26 cellular contexts compared by ENCODE assay signal in the genomic region with DNA sequence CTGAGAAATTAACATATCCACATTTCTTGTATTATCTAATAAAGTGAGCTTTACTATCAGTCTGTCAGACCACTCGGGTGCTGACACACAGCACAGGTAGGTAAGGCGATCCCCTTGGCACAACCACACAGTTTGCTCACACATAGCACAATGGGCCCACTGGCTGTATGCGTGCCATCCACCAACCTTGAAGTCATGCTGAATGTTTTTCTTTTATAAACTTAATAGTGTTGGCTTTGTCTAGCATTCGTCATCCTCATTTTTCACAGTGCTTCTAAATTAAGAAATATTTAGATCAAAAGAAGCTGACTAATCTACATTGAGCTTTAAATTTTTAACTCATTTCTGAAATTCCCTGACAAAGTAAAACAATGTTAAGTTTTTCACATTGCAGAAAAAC. TPM values are rescaled to one million over a fixed set of nuclear protein-coding genes. Genes with fewer than 3 reads are reported as not detected.
DNase-seq lines count a peak whose midpoint lies in the region; ATAC-seq and TF ChIP-seq lines count a peak whose summit lies in the region.
"Had no signal": no experiment of that assay in that cellular context is flagged by ENCODE, and none has a peak within 500 bp of the region (broad histone marks: within the 10 kb centered on the region; RNA-seq: fewer than 3 reads in every experiment).

No MANE protein-coding gene starts in this region.

- H3K27me3 ChIP-seq in RWPE2 (ENCODE audit: insufficient read depth, poor library complexity, severe bottlenecking) (no peaks in the 10 kb centered on the region), stomach (no peaks in the 10 kb centered on the region)
- H3K27me3 ChIP-seq: BLaER1 treated with 17β-estradiol and CSF1 and Interleukin-3, amounts not matched to agents 10 nM and 100 nM; left lung; transverse colon had no signal

- H3K27ac ChIP-seq in RWPE2 (ENCODE audit: poor library complexity, severe bottlenecking) = no peak overlapping the region
- no peak overlapping the region for H3K27ac ChIP-seq in stomach
- H3K27ac ChIP-seq: BLaER1 treated with 17β-estradiol and CSF1 and Interleukin-3, amounts not matched to agents 10 nM and 100 nM; heart right ventricle; HL-60; left lung; prostate gland; SK-N-MC; transverse colon had no signal

- intact Hi-C loops in stomach (cut with DNase I; ENCODE audit: low total_unique reads) = loop anchor here (5.0 kb wide), 1 partner anchor 291 kb away; no protein-coding TSS in a partner anchor

- H3K4me3 ChIP-seq in RWPE2 (ENCODE audit: severe bottlenecking) = no peak overlapping the region
- no peak overlapping the region for H3K4me3 ChIP-seq in stomach
- H3K4me3 ChIP-seq: BLaER1 treated with 17β-estradiol and CSF1 and Interleukin-3, amounts not matched to agents 10 nM and 100 nM; heart right ventricle; left lung; prostate gland; SK-N-MC; transverse colon had no signal

- H3K36me3 ChIP-seq in RWPE2 (ENCODE audit: low read depth) = no peaks in the 10 kb centered on the region
- H3K36me3 ChIP-seq in stomach = no peaks in the 10 kb centered on the region
- H3K36me3 ChIP-seq: BLaER1 treated with 17β-estradiol and CSF1 and Interleukin-3, amounts not matched to agents 10 nM and 100 nM; heart right ventricle; left lung; prostate gland; transverse colon had no signal

- H3K4me1 ChIP-seq in RWPE2 (ENCODE audit: insufficient read depth, poor library complexity, severe bottlenecking) = no peaks in the 10 kb centered on the region
- H3K4me1 ChIP-seq in stomach = peaks cover 0 to 4% (median 0%) of the 10 kb centered on the region in 4 donors
- H3K4me1 ChIP-seq: left lung, prostate gland, transverse colon had no signal

- no peaks in the 10 kb centered on the region for H3K9me3 ChIP-seq in RWPE2 (ENCODE audit: severe bottlenecking)
- H3K9me3 ChIP-seq in stomach = no peaks in the 10 kb centered on the region
- H3K9me3 ChIP-seq: BLaER1 treated with 17β-estradiol and CSF1 and Interleukin-3, amounts not matched to agents 10 nM and 100 nM; heart right ventricle; left lung; prostate gland; transverse colon had no signal

- WGBS in stomach, 5 donors = 61 to 71% (median 68%) methylated on average over 4 of the region's 4 CpGs

- TF ChIP-seq POLR2A in stomach (IDR thresholded peaks at IDR 0.05) = no peak

- DNase-seq in GM04503 (ENCODE audit: low read depth) (peak; percentile 12), RWPE2 (ENCODE audit: low spot score) (no peak), epidermal melanocyte (ENCODE audit: insufficient read length, low spot score) (peak; percentile 29), stromal cell of bone marrow (ENCODE audit: low read depth) (peak; percentile 8), DMS153 treated with DMSO at 0.1 percent for 48 hours (lab: John Stamatoyannopoulos, UW; ENCODE audit: unreplicated experiment) (no peak), stomach (no peak)
- no peak for DNase-seq in NK-92 treated with Interleukin-12 subunit alpha and Interleukin-12 subunit beta, amount 100 ng/mL, for 24 hours (lab: John Stamatoyannopoulos, UW)
- DNase-seq: activated CD4-positive, alpha-beta T cell treated with anti-CD3 and anti-CD28 coated beads, Interleukin-2, amount 50 U/mL, for 48 hours; activated gamma-delta T cell treated with Interleukin-2 at 50 U/mL for 16 hours; activated T-cell treated with anti-CD3 and anti-CD28 coated beads for 4 hours; effector memory CD8-positive, alpha-beta T cell; heart right ventricle; left lung; midbrain; NCI-H1694; NCI-H2227 treated with DMSO at 0.1 percent for 48 hours; NCI-H82; nephron progenitor cell; stimulated activated CD4-positive, alpha-beta T cell treated with anti-CD3 and anti-CD28 coated beads, Interleukin-1b, Interleukin-23, amount 100 ng/mL, for 48 hours; transverse colon had no signal

- no peak for TF ChIP-seq EP300 in stomach (IDR thresholded peaks at IDR 0.05)

- TF ChIP-seq CTCF in RWPE2 (IDR thresholded peaks at IDR 0.05; ENCODE audit: poor library complexity, severe bottlenecking) = no peak
- no peak for TF ChIP-seq CTCF in stomach (IDR thresholded peaks at IDR 0.05)

- peak; percentile 84 for ATAC-seq in RWPE2 (ENCODE audit: low read depth)
- ATAC-seq: effector memory CD8-positive, alpha-beta T cell; heart right ventricle; left lung; Panc1; stimulated activated memory B cell treated with anti-CD40 and anti-IgM and Interleukin-4, amounts not matched to agents 10 μg/mL and 1 μg/mL and 100 μg/mL, for 72 hours had no signal

RNA-seq across cellular contexts. Expression of a gene that starts 50.0 kb away (rescaled TPM):
- 10 to 100 TPM in 2 of 5 donors, 1 to 10 TPM in 3; 3.5 to 18.2 (median 9.3) TPM for total RNA-seq in stomach
- 1 to 10 TPM; 2.9 to 3.5 (median 3.2) TPM for polyA plus RNA-seq in stomach

Comparison
In these comparisons a context has a peak if more than half of its experiments do, and no peak if none do; other contexts are left out.
1. DNase-seq: peak in GM04503 (single experiment), epidermal melanocyte (single experiment) and stromal cell of bone marrow (single experiment); none in RWPE2 (single experiment), NK-92 treated with Interleukin-12 subunit alpha and Interleukin-12 subunit beta, amount 100 ng/mL, for 24 hours (single experiment), DMS153 treated with DMSO at 0.1 percent for 48 hours (single experiment) and stomach (single experiment).